Comparison of ENCODE assay signal across 11 cellular contexts in genomic region chr1:23823767-23824166, GRCh38. TPM values are rescaled to one million over a fixed set of nuclear protein-coding genes. Genes with fewer than 3 reads are reported as not detected.
DNase-seq lines count a peak whose midpoint lies in the region; ATAC-seq and TF ChIP-seq lines count a peak whose summit lies in the region.
"Had no signal": no experiment of that assay in that cellular context is flagged by ENCODE, and none has a peak within 500 bp of the region (broad histone marks: within the 10 kb centered on the region; RNA-seq: fewer than 3 reads in every experiment).

No MANE protein-coding gene starts in this region.

- H3K4me1 Mint-ChIP-seq in endothelial cell (ENCODE audit: unreplicated experiment), result peaks cover 16% of the 10 kb centered on the region
- peaks cover 18% of the 10 kb centered on the region for H3K4me1 Mint-ChIP-seq in osteocyte (ENCODE audit: unreplicated experiment)

- H3K27me3 Mint-ChIP-seq in endothelial cell (ENCODE audit: unreplicated experiment), result peaks cover 1% of the 10 kb centered on the region
- no peaks in the 10 kb centered on the region for H3K27me3 Mint-ChIP-seq in osteocyte (ENCODE audit: unreplicated experiment)

- no peaks in the 10 kb centered on the region for H3K9me3 Mint-ChIP-seq in endothelial cell (ENCODE audit: unreplicated experiment)
- H3K9me3 Mint-ChIP-seq in osteocyte (ENCODE audit: unreplicated experiment), result no peaks in the 10 kb centered on the region

- 0 out of 2 replicates have a peak, but pooled peaks cover 5% of the 10 kb centered on the region for H3K4me1 ChIP-seq in Panc1 (ENCODE audit: control insufficient read depth, insufficient read depth, low read length)

- H3K4me3 Mint-ChIP-seq in endothelial cell (ENCODE audit: unreplicated experiment) (peak overlapping the region; percentile 62), osteocyte (ENCODE audit: unreplicated experiment) (peak overlapping the region; percentile 96)

- ATAC-seq in Panc1, result no peak
- no peak for ATAC-seq in GM18858 (IDR thresholded peaks at IDR 0.05; ENCODE audit: unreplicated experiment)

- no peak for DNase-seq in GM12865 (ENCODE audit: low read depth)
- no peak for DNase-seq in Panc1 (ENCODE audit: low read depth, low spot score)
- DNase-seq in endothelial cell (ENCODE audit: low spot score), result no peak
- DNase-seq in osteocyte (ENCODE audit: extremely low spot score, unreplicated experiment), result no peak
- DNase-seq in HUDEP-2 (lab: John Stamatoyannopoulos, UW; ENCODE audit: unreplicated experiment in 76 of 76), result no peak
- DNase-seq in NOMO-1 treated with dmso at 0.1 percent for 144 hours (lab: John Stamatoyannopoulos, UW; ENCODE audit: unreplicated experiment), result no peak
- DNase-seq: caudate nucleus; NCI-H524 treated with DMSO at 0.1 percent for 48 hours; spleen; stimulated activated naive CD4-positive, alpha-beta T cell treated with Interleukin-2 at 50 U/mL for 16 hours had no signal

- POLR2A ChIA-PET in Panc1 (lab: Charles Lee), result interaction anchor here (0.6 kb wide), 1 partner anchor 101 kb away, joined by 14 read pairs; no protein-coding TSS in a partner anchor

- intact Hi-C loops in Panc1 (cut with micrococcal nuclease; ENCODE audit: unreplicated experiment), result no loop called here

- no peaks in the 10 kb centered on the region for H3K27me3 ChIP-seq in Panc1 (ENCODE audit: control insufficient read depth, insufficient read depth, low read length)
- H3K27me3 ChIP-seq: spleen had no signal

- no peak for TF ChIP-seq CTCF in GM12865 (IDR thresholded peaks at IDR 0.05; ENCODE audit: insufficient read depth, low read depth, low read length, missing control alignments)
- no peak for TF ChIP-seq CTCF in Panc1 (IDR thresholded peaks at IDR 0.05)
- no peak for TF ChIP-seq CTCF in endothelial cell (IDR thresholded peaks at IDR 0.05; ENCODE audit: unreplicated experiment)
- TF ChIP-seq CTCF in osteocyte (IDR thresholded peaks at IDR 0.05), result no peak

- H3K27ac Mint-ChIP-seq in endothelial cell (ENCODE audit: unreplicated experiment) (no peak overlapping the region), osteocyte (ENCODE audit: unreplicated experiment) (no peak overlapping the region)

- no peaks in the 10 kb centered on the region for H3K9me3 ChIP-seq in Panc1 (ENCODE audit: control insufficient read depth, insufficient read depth, low read depth, low read length)
- H3K9me3 ChIP-seq: spleen had no signal

- H3K36me3 Mint-ChIP-seq in endothelial cell (ENCODE audit: low read depth, unreplicated experiment), result no peaks in the 10 kb centered on the region
- H3K36me3 Mint-ChIP-seq in osteocyte (ENCODE audit: unreplicated experiment), result peaks cover 4% of the 10 kb centered on the region

- no peaks in the 10 kb centered on the region; the same call in 1 of the 2 replicates for H3K36me3 ChIP-seq in Panc1 (ENCODE audit: control insufficient read depth, insufficient read depth, low read length)

- in situ Hi-C loops in Panc1 (cut with HindIII; ENCODE audit: low pct_unique_long_range_greater_than_20kb, low sequenced_read_pairs), result no loop called here

- CTCF ChIA-PET in Panc1 (lab: Charles Lee), result interaction anchor here (0.7 kb wide), 1 partner anchor 13 kb away, joined by 16 read pairs; no protein-coding TSS in a partner anchor

- no peak overlapping the region for H3K27ac ChIP-seq in Panc1 (ENCODE audit: low read length)

- BruUV-seq in Panc1 (replicated peaks; lab: Mats Ljungman, UMichigan), result TSS peak; percentile 91

- H3K4me3 ChIP-seq in GM12865 (ENCODE audit: low read depth, low read length) (peak overlapping the region; percentile 96; the same call in 1 of the 2 replicates), Panc1 (ENCODE audit: low read depth in 2 of 2, low read length in 2 of 2) (no peak overlapping the region)

RNA-seq across cellular contexts. Expression of gene HMGCL, which starts 1.5 kb away (rescaled TPM):
- 30.8 TPM for total RNA-seq in Panc1 (2021; ENCODE audit: unreplicated experiment)
- polyA plus RNA-seq in Panc1 (2012; ENCODE audit: insufficient read length), result 34.1 TPM
- 30.0 TPM for total RNA-seq in endothelial cell (ENCODE audit: unreplicated experiment)
- total RNA-seq in osteocyte, result 34.1 and 37.4 TPM in 2 replicates

RNA-seq across cellular contexts. Expression of gene GALE, which starts 23.2 kb away (rescaled TPM):
- 114 TPM for total RNA-seq in Panc1 (2021; ENCODE audit: unreplicated experiment)
- 112 TPM for polyA plus RNA-seq in Panc1 (2012; ENCODE audit: insufficient read length)
- 33.9 TPM for total RNA-seq in endothelial cell (ENCODE audit: unreplicated experiment)
- total RNA-seq in osteocyte, result 17.5 and 20.0 TPM in 2 replicates

RNA-seq across cellular contexts. Expression of gene LYPLA2, which starts 32.8 kb away (rescaled TPM):
- total RNA-seq in Panc1 (2021; ENCODE audit: unreplicated experiment) (82.9 TPM), endothelial cell (ENCODE audit: unreplicated experiment) (138 TPM), osteocyte (39.2 and 39.9 TPM in 2 replicates)
- polyA plus RNA-seq in Panc1 (2012; ENCODE audit: insufficient read length), result 106 TPM

RNA-seq across cellular contexts. Expression of gene FUCA1, which starts 44.3 kb away (rescaled TPM):
- total RNA-seq in Panc1 (2021; ENCODE audit: unreplicated experiment), result 14.3 TPM
- polyA plus RNA-seq in Panc1 (2012; ENCODE audit: insufficient read length), result 9.8 TPM
- 6.1 TPM for total RNA-seq in endothelial cell (ENCODE audit: unreplicated experiment)
- total RNA-seq in osteocyte, result 16.4 and 18.0 TPM in 2 replicates

RNA-seq across cellular contexts. Expression of gene PITHD1, which starts 45.5 kb away (rescaled TPM):
- total RNA-seq in Panc1 (2021; ENCODE audit: unreplicated experiment) (48.9 TPM), endothelial cell (ENCODE audit: unreplicated experiment) (35.4 TPM), osteocyte (42.4 and 44.3 TPM in 2 replicates)
- 43.0 TPM for polyA plus RNA-seq in Panc1 (2012; ENCODE audit: insufficient read length)
